1 cellular context compared by ENCODE assay signal in the genomic region with DNA sequence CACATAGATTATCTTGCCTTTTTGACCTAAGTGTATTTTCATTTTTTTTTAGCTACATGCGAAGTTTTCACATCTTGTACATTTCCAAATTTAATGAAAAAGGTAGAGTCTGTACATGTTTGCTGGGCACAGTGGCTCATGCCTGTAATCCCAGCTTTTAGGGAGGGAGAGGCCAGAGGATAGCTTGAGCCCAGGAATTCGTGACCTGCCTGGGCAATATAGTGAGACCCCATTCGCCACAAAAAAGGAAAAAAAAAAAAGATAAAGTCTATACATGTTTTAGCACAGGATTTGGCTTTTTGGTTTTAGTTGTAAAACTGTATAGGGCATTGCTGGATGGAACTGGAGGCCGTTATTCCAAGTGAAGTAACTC.
A peak's percentile ranks its signal among the peaks of the same experiment; 100 is the strongest.
TF ChIP-seq lines count a peak whose summit lies in the region.

No MANE protein-coding gene starts in this region.

TF ChIP-seq in K562, 482 proteins besides CTCF, POLR2A, EP300 and RAD21:
- no peak for TF ChIP-seq ZNF316 (IDR thresholded peaks at IDR 0.05)
- TF ChIP-seq NCOA6 (IDR thresholded peaks at IDR 0.05), result no peak
- 0 out of 2 replicates have a peak, but pooled peaks have one; percentile 27 for TF ChIP-seq ZNF121 (CRISPR knock-in tag; conservative IDR thresholded peaks at IDR 0.05)
- TF ChIP-seq, protein P1, sequence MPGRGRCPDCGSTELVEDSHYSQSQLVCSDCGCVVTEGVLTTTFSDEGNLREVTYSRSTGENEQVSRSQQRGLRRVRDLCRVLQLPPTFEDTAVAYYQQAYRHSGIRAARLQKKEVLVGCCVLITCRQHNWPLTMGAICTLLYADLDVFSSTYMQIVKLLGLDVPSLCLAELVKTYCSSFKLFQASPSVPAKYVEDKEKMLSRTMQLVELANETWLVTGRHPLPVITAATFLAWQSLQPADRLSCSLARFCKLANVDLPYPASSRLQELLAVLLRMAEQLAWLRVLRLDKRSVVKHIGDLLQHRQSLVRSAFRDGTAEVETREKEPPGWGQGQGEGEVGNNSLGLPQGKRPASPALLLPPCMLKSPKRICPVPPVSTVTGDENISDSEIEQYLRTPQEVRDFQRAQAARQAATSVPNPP (IDR thresholded peaks at IDR 0.05; ENCODE audit: borderline replicate concordance, insufficient read depth, insufficient read length), result no peak
- TF ChIP-seq KDM1A (IDR thresholded peaks at IDR 0.05), result 0 out of 4 replicates have a peak, but pooled peaks of 1 of the 2 experiments have one; percentile 2
- no peak for TF ChIP-seq OTX1 (CRISPR knock-in tag; IDR thresholded peaks at IDR 0.05)
- TF ChIP-seq ZNF76 (CRISPR knock-in tag; IDR thresholded peaks at IDR 0.05; ENCODE audit: borderline replicate concordance), result no peak
TF ChIP-seq in K562: peak in this region for 2.
